ENCODE assay signal across 8 cellular contexts in genomic region chr12:7588703-7589329, GRCh38.
DNase-seq lines count a peak whose midpoint lies in the region; ATAC-seq, FAIRE-seq and TF ChIP-seq lines count a peak whose summit lies in the region.

No MANE protein-coding gene starts in this region.

- no peak overlapping the region for H3K27ac ChIP-seq in SK-N-MC

- H3K27ac Mint-ChIP-seq in stimulated activated effector memory CD8-positive, alpha-beta T cell treated with anti-CD3 and anti-CD28 coated beads, Interleukin-12 subunit alpha, Interleukin-12 subunit beta, amount 100 ng/mL, for 72 hours, result no peak overlapping the region

- no peak for DNase-seq in D721Med (ENCODE audit: insufficient read length, low spot score)
- peak; percentile 29 for DNase-seq in HPDE6-E6E7 (ENCODE audit: extremely low spot score)
- peak; percentile 45 for DNase-seq in SK-N-MC (ENCODE audit: low read depth, low spot score)
- peak; percentile 27 for DNase-seq in astrocyte of the spinal cord (ENCODE audit: low read depth, low spot score)
- DNase-seq in inferior parietal cortex (ENCODE audit: extremely low spot score), result peak; percentile 42
- peak in 1 of 2 donors; percentile 62 for DNase-seq in stimulated activated effector memory CD8-positive, alpha-beta T cell treated with anti-CD3 and anti-CD28 coated beads, Interleukin-12 subunit alpha, Interleukin-12 subunit beta, amount 100 ng/mL, for 72 hours (ENCODE audit: low spot score in 2 of 2)
- DNase-seq in NCI-H146 (lab: John Stamatoyannopoulos, UW), result no peak
- no peak for DNase-seq in activated effector memory CD4-positive, alpha-beta T cell treated with Interleukin-2 at 50 U/mL for 16 hours

- H3K4me1 Mint-ChIP-seq in stimulated activated effector memory CD8-positive, alpha-beta T cell treated with anti-CD3 and anti-CD28 coated beads, Interleukin-12 subunit alpha, Interleukin-12 subunit beta, amount 100 ng/mL, for 72 hours, result no peaks in the 10 kb centered on the region

- no peak overlapping the region for H3K4me3 Mint-ChIP-seq in stimulated activated effector memory CD8-positive, alpha-beta T cell treated with anti-CD3 and anti-CD28 coated beads, Interleukin-12 subunit alpha, Interleukin-12 subunit beta, amount 100 ng/mL, for 72 hours

- in situ Hi-C loops in astrocyte of the spinal cord (cut with HindIII; ENCODE audit: low sequenced_read_pairs), result no loop called here

- H3K9me3 Mint-ChIP-seq in stimulated activated effector memory CD8-positive, alpha-beta T cell treated with anti-CD3 and anti-CD28 coated beads, Interleukin-12 subunit alpha, Interleukin-12 subunit beta, amount 100 ng/mL, for 72 hours, result no peaks in the 10 kb centered on the region

- peak; percentile 23 for TF ChIP-seq CTCF in D721Med (IDR thresholded peaks at IDR 0.05; ENCODE audit: insufficient read depth, missing control alignments)
- peak; percentile 56 for TF ChIP-seq CTCF in astrocyte of the spinal cord (IDR thresholded peaks at IDR 0.05; ENCODE audit: low read depth, low read length)

- no peak overlapping the region for H3K9ac ChIP-seq in SK-N-MC (ENCODE audit: insufficient read length)

- peak; percentile 40 for ATAC-seq in stimulated activated effector memory CD8-positive, alpha-beta T cell treated with anti-CD3 and anti-CD28 coated beads, Interleukin-12 subunit alpha, Interleukin-12 subunit beta, amount 100 ng/mL, for 72 hours

- H3K36me3 Mint-ChIP-seq in stimulated activated effector memory CD8-positive, alpha-beta T cell treated with anti-CD3 and anti-CD28 coated beads, Interleukin-12 subunit alpha, Interleukin-12 subunit beta, amount 100 ng/mL, for 72 hours, result no peaks in the 10 kb centered on the region

- H3K4me3 ChIP-seq in SK-N-MC (no peak overlapping the region), astrocyte of the spinal cord (ENCODE audit: low read depth, low read length) (no peak overlapping the region)

- H3K9me3 ChIP-seq in SK-N-MC (ENCODE audit: low read depth, low read length), result no peaks in the 10 kb centered on the region

- FAIRE-seq in D721Med (lab: Jason Lieb, UNC), result no peak

- H3K36me3 ChIP-seq in SK-N-MC (ENCODE audit: insufficient read depth, low read length), result no peaks in the 10 kb centered on the region

Comparison
In these comparisons a context has a peak if more than half of its experiments do, and no peak if none do; other contexts are left out.
1. DNase-seq: peak in HPDE6-E6E7 (single experiment), SK-N-MC (single experiment), astrocyte of the spinal cord (single experiment) and inferior parietal cortex (single experiment); none in D721Med (single experiment), NCI-H146 (single experiment) and activated effector memory CD4-positive, alpha-beta T cell treated with Interleukin-2 at 50 U/mL for 16 hours (single experiment).